In the genomic region with DNA sequence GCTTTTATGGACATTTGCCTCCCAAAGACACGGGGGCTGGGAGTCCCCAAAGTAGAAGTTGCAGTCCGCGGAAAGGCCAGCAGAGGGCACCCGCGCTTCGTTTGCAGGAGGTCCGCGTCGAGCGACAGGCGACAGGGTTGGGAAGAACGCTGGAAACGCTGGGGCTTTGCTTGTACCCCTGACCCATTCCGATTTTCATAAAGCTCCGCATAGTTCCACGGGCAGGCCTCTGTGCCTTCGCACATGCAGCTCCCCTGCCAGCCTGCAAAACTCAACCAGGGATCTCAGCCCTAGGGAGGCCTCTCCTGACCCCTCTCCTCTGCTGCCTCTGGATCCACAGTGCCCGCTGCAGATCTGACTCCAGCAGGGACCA, we compare ENCODE assay signal across 1 cellular context.
TF ChIP-seq lines count a peak whose summit lies in the region.

No MANE protein-coding gene starts in this region.

TF ChIP-seq in GM23338, 12 proteins besides CTCF, POLR2A, EP300 and RAD21 (continued from another document):
- TF ChIP-seq ZNF462 (CRISPR knock-in tag; IDR thresholded peaks at IDR 0.05), result no peak
- TF ChIP-seq EZH2 (IDR thresholded peaks at IDR 0.05; ENCODE audit: low read depth, unreplicated experiment), result no peak
- no peak for TF ChIP-seq CREB1 (CRISPR knock-in tag; IDR thresholded peaks at IDR 0.05; ENCODE audit: low read depth)
